ENCODE assay signal across 27 cellular contexts in genomic region chr2:119580550-119581072, GRCh38. TPM values are rescaled to one million over a fixed set of nuclear protein-coding genes. Genes with fewer than 3 reads are reported as not detected.
DNase-seq lines count a peak whose midpoint lies in the region; ATAC-seq and TF ChIP-seq lines count a peak whose summit lies in the region.
"Had no signal": no experiment of that assay in that cellular context is flagged by ENCODE, and none has a peak within 500 bp of the region (broad histone marks: within the 10 kb centered on the region; RNA-seq: fewer than 3 reads in every experiment).

No MANE protein-coding gene starts in this region.

- peak; percentile 55 for ATAC-seq in left lung

- intact Hi-C loops in left lung (cut with DNase I) (no loop called here), stomach (cut with DNase I; ENCODE audit: low total_unique reads) (no loop called here)

- no peak overlapping the region for H3K23ac ChIP-seq in H9 (ENCODE audit: insufficient read length, low read depth, low read length)

- peak overlapping the region; percentile 48 for H3K18ac ChIP-seq in H9 (ENCODE audit: insufficient read length, low read depth, low read length)

- H3K23me2 ChIP-seq in H9 (ENCODE audit: insufficient read length, low read depth, low read length, poor library complexity, severe bottlenecking): no peaks in the 10 kb centered on the region

- H4K8ac ChIP-seq in H9 (replicated peaks; ENCODE audit: insufficient read length, low read depth, low read length): no peak overlapping the region

- H3K9me3 ChIP-seq in H9 (ENCODE audit: control insufficient read depth, low read depth, low read length) (no peaks in the 10 kb centered on the region), left lung (no peaks in the 10 kb centered on the region), stomach (peaks cover 0 to 6% (median 2%) of the 10 kb centered on the region in 4 donors)
- H3K9me3 ChIP-seq: HAP-1, SJCRH30 had no signal

- TF ChIP-seq CTCF in H9 (conservative IDR thresholded peaks at IDR 0.05) (no peak), left lung (IDR thresholded peaks at IDR 0.05) (no peak), stomach (IDR thresholded peaks at IDR 0.05) (no peak), brain microvascular endothelial cell (IDR thresholded peaks at IDR 0.05; ENCODE audit: low read depth, low read length, missing control alignments) (no peak)

- H2BK15ac ChIP-seq in H9 (ENCODE audit: low read depth, low read length): no peak overlapping the region

- H3K4me3 ChIP-seq in left lung (no peak overlapping the region), stomach (no peak overlapping the region), brain microvascular endothelial cell (ENCODE audit: low read depth, low read length) (no peak overlapping the region)
- H3K4me3 ChIP-seq: HAP-1, PC-9, SJCRH30 had no signal

- H4K20me1 ChIP-seq in H9 (ENCODE audit: control insufficient read depth, insufficient read depth, insufficient read length): no peaks in the 10 kb centered on the region

- H2BK20ac ChIP-seq in H9 (ENCODE audit: low read depth, low read length, poor library complexity, severe bottlenecking): no peak overlapping the region

- H2BK120ac ChIP-seq in H9 (ENCODE audit: low read depth, low read length, poor library complexity, severe bottlenecking): no peak overlapping the region

- no peak overlapping the region for H3K27ac ChIP-seq in H9 (ENCODE audit: insufficient read length, low read depth, low read length)
- H3K27ac ChIP-seq in left lung: peak overlapping the region in 1 of 2 donors; percentile 72
- peak overlapping the region; percentile 17 to 79 (median 75) for H3K27ac ChIP-seq in stomach
- no peak overlapping the region for H3K27ac ChIP-seq in brain microvascular endothelial cell
- H3K27ac ChIP-seq: PC-9, SJCRH30 had no signal

- no peaks in the 10 kb centered on the region for H3K79me2 ChIP-seq in H9 (ENCODE audit: insufficient read depth, low read length)

- no peak overlapping the region for H3K56ac ChIP-seq in H9 (ENCODE audit: insufficient read length, low read depth, low read length)

- H3K27me3 ChIP-seq in H9 (ENCODE audit: insufficient read depth, low read length) (no peaks in the 10 kb centered on the region), left lung (no peaks in the 10 kb centered on the region), stomach (no peaks in the 10 kb centered on the region), brain microvascular endothelial cell (replicated peaks) (no peaks in the 10 kb centered on the region)

- H3K36me3 ChIP-seq in left lung: no peaks in the 10 kb centered on the region
- H3K36me3 ChIP-seq in stomach: no peaks in the 10 kb centered on the region
- H3K36me3 ChIP-seq in brain microvascular endothelial cell (replicated peaks): no peaks in the 10 kb centered on the region
- H3K36me3 ChIP-seq: HAP-1, SJCRH30 had no signal

- WGBS in H9 (ENCODE audit: extremely low coverage, insufficient read length, low lambda C conversion rate): no CpG with 5 or more reads among the region's 4 CpGs
- 49 to 73% (median 66%) methylated on average over 4 of the region's 4 CpGs for WGBS in stomach, 5 donors

- H3K27me3 Mint-ChIP-seq in H9 (ENCODE audit: low read depth): peaks cover 23% of the 10 kb centered on the region

- H3K9me3 Mint-ChIP-seq in H9: peaks cover 8 to 11% of the 10 kb centered on the region in 2 experiments; a peak in 4 of 5 replicates
- H3K9me3 Mint-ChIP-seq: HFFc6 had no signal

- no peak overlapping the region for H2BK12ac ChIP-seq in H9 (ENCODE audit: insufficient read length, low read depth, low read length)

- H4K91ac ChIP-seq in H9 (ENCODE audit: insufficient read length, low read depth, low read length): no peak overlapping the region

- H3K4ac ChIP-seq in H9 (ENCODE audit: low read depth, low read length): no peak overlapping the region

- no peaks in the 10 kb centered on the region for H3K4me1 ChIP-seq in H9 (ENCODE audit: insufficient read depth, low read length)
- no peaks in the 10 kb centered on the region for H3K4me1 ChIP-seq in left lung
- H3K4me1 ChIP-seq in stomach: peaks cover 8 to 29% (median 18%) of the 10 kb centered on the region in 4 donors
- H3K4me1 ChIP-seq: HAP-1, SJCRH30 had no signal

- peak; percentile 6 for DNase-seq in NCI-H82 (lab: John Stamatoyannopoulos, UW)
- no peak for DNase-seq in NCI-H82 treated with DMSO at 0.1 percent for 48 hours (lab: John Stamatoyannopoulos, UW; ENCODE audit: unreplicated experiment)
- DNase-seq in H9: no peak
- no peak for DNase-seq in left lung
- DNase-seq in stomach: no peak
- no peak for DNase-seq in stimulated activated naive CD4-positive, alpha-beta T cell treated with Interleukin-2 at 50 U/mL for 16 hours (lab: John Stamatoyannopoulos, UW)
- no peak for DNase-seq in Ammon's horn (ENCODE audit: low spot score)
- DNase-seq in brain microvascular endothelial cell: no peak
- DNase-seq: 8988T, ACHN, DMS153, DND-41, HFFc6, Kasumi-1, NCI-H1092 treated with DMSO at 0.1 percent for 48 hours, NCI-H1436, NCI-H187, NCI-H446, NCI-H524 treated with DMSO at 0.1 percent for 48 hours, NCI-H774, PC-9, SJCRH30 had no signal

- H3K14ac ChIP-seq in H9 (ENCODE audit: insufficient read depth, low read length): no peak overlapping the region

- no peak overlapping the region for H3K9ac ChIP-seq in H9 (ENCODE audit: extremely low read depth, insufficient read length, low read length)

- H3K36me3 Mint-ChIP-seq in H9 (ENCODE audit: insufficient read depth in 1 of 3, low read depth in 3 of 3): peaks cover 2 to 11% (median 3%) of the 10 kb centered on the region in 3 experiments; a peak in 5 of 7 replicates

- no peak for TF ChIP-seq EP300 in stomach (IDR thresholded peaks at IDR 0.05)

- no peaks in the 10 kb centered on the region for H3K4me1 Mint-ChIP-seq in H9

- in situ Hi-C loops in brain microvascular endothelial cell (cut with HindIII; ENCODE audit: low pct_ligation_motif_present, low sequenced_read_pairs): no loop called here

- no peak overlapping the region for H3T11ph ChIP-seq in H9 (ENCODE audit: low read length)

- TF ChIP-seq POLR2A in stomach (IDR thresholded peaks at IDR 0.05): no peak

- no peak overlapping the region for H3K4me3 Mint-ChIP-seq in H9
- H3K4me3 Mint-ChIP-seq: HFFc6 had no signal

- no peak overlapping the region for H2BK5ac ChIP-seq in H9 (ENCODE audit: insufficient read length, low read length)

- no peak overlapping the region for H2AFZ ChIP-seq in H9 (ENCODE audit: low read length)
- H2AFZ ChIP-seq: PC-9 had no signal

- no peak overlapping the region for H4K5ac ChIP-seq in H9 (ENCODE audit: insufficient read length, low read depth, low read length)

- no peak overlapping the region for H3K4me2 ChIP-seq in H9 (ENCODE audit: insufficient read depth, insufficient read length, low read length)
- H3K4me2 ChIP-seq: PC-9 had no signal

- H2AK5ac ChIP-seq in H9 (ENCODE audit: insufficient read length, low read length): no peak overlapping the region

- no peak overlapping the region for H3K27ac Mint-ChIP-seq in H9
- H3K27ac Mint-ChIP-seq: HFFc6 had no signal

- H3K79me1 ChIP-seq in H9 (ENCODE audit: insufficient read depth, low read depth, low read length, poor library complexity, severe bottlenecking): no peaks in the 10 kb centered on the region

RNA-seq across cellular contexts. Expression of gene CFAP221, which starts 36.4 kb away (rescaled TPM):
- 0.20 and 0.46 TPM in 2 replicates for total RNA-seq in H9 (2021)
- total RNA-seq in left lung: 10 to 100 TPM; 20.0 to 20.8 TPM
- 10 to 100 TPM in 1 of 5 donors, 1 to 10 TPM in 2, not detected in 2; 1.3 to 15.1 (median 3.1) TPM for total RNA-seq in stomach
- polyA plus RNA-seq in stomach: under 1 TPM; 0.31 to 0.80 (median 0.68) TPM
- total RNA-seq: HFFc6, HT-29, PC-9, RPMI7951, SJCRH30 had no signal

RNA-seq across cellular contexts. Expression of gene SCTR, which starts 56.3 kb away (rescaled TPM):
- not detected in 2 replicates for total RNA-seq in H9 (2021)
- total RNA-seq in left lung: 10 to 100 TPM; 10.1 to 13.7 TPM
- 1 to 10 TPM in 1 of 5 donors, under 1 TPM in 2, not detected in 2; 0.18 to 1.4 (median 0.89) TPM for total RNA-seq in stomach
- polyA plus RNA-seq in stomach: 1 to 10 TPM; 6.7 to 8.6 (median 7.0) TPM
- total RNA-seq: HFFc6, HT-29, M059J, PC-9, RPMI7951, SJCRH30 had no signal
- polyA plus RNA-seq: BJ had no signal

Comparison
In these comparisons a context has a peak if more than half of its experiments do, and no peak if none do; other contexts are left out.
1. H3K27ac ChIP-seq: peak in stomach (5 of 5); none in H9 (single experiment) and brain microvascular endothelial cell (single experiment).